In genomic region chr2:113755690-113756063, GRCh38 we compare ENCODE assay signal across 7 cellular contexts. TPM values are rescaled to one million over a fixed set of nuclear protein-coding genes. Genes with fewer than 3 reads are reported as not detected.
DNase-seq lines count a peak whose midpoint lies in the region; ATAC-seq, FAIRE-seq and TF ChIP-seq lines count a peak whose summit lies in the region.

No MANE protein-coding gene starts in this region.

- H3K4me3 ChIP-seq in GM12865 (ENCODE audit: low read depth, low read length), result peak overlapping the region; percentile 95
- peak overlapping the region; percentile 97 for H3K4me3 ChIP-seq in GM12878

- peak overlapping the region; percentile 90 for H3K27ac ChIP-seq in GM12878 (ENCODE audit: control insufficient read depth, insufficient read depth)
- peak overlapping the region; percentile 93 for H3K27ac ChIP-seq in layer of hippocampus (ENCODE audit: low read depth, low read length)
- H3K27ac ChIP-seq in temporal lobe (ENCODE audit: low read depth, low read length), result peak overlapping the region; percentile 82

- H3K27me3 ChIP-seq in GM12878 (replicated peaks in 1 of 2; ENCODE audit: control insufficient read depth in 2 of 2, insufficient read depth in 2 of 2, low read length in 1 of 2), result no peaks in the 10 kb centered on the region
- no peaks in the 10 kb centered on the region for H3K27me3 ChIP-seq in layer of hippocampus (ENCODE audit: control insufficient read depth, insufficient read depth, low read length)

- SMC1A ChIA-PET in GM12878 (lab: Charles Lee; ENCODE audit: uncharacterized antibody, unreplicated experiment), result interaction anchor here (0.6 to 2.6 kb wide), 9 partner anchors 11 to 211 kb away, joined by 3 to 10 read pairs (median 4); no protein-coding TSS in a partner anchor

- no peak for TF ChIP-seq EP300 in GM12878 (IDR thresholded peaks at IDR 0.05; ENCODE audit: borderline replicate concordance in 1 of 2, control insufficient read depth in 1 of 2, low read depth in 2 of 2, low read length in 2 of 2)

- H3K9ac ChIP-seq in GM12878 (ENCODE audit: control insufficient read depth, insufficient read depth, low read length), result peak overlapping the region; percentile 83

- no peak for DNase-seq in GM12865 (ENCODE audit: low read depth)
- DNase-seq in M059J (ENCODE audit: low read depth), result peak; percentile 37
- DNase-seq in GM12878 (ENCODE audit: low read depth, low spot score), result peak; percentile 13

- POLR2A ChIA-PET in GM12878 (lab: Charles Lee), result interaction anchor here (0.5 to 2.2 kb wide), 7 partner anchors 22 to 144 kb away, joined by 3 to 14 read pairs (median 5); no protein-coding TSS in a partner anchor

- H3K9me3 ChIP-seq in GM12878 (replicated peaks; ENCODE audit: control insufficient read depth, insufficient read depth, low read length), result no peaks in the 10 kb centered on the region

- FAIRE-seq in GM12878 (lab: Jason Lieb, UNC), result no peak

- TF ChIP-seq CTCF in GM12865 (IDR thresholded peaks at IDR 0.05; ENCODE audit: insufficient read depth, low read depth, low read length, missing control alignments) (no peak), GM12878 (IDR thresholded peaks at IDR 0.05 in 2 of 3, conservative IDR thresholded peaks at IDR 0.05 in 1 of 3; ENCODE audit: control insufficient read depth in 2 of 3, extremely low read depth in 1 of 3, insufficient read depth in 1 of 3, low read depth in 3 of 3, low read length in 3 of 3) (no peak)

- H3K36me3 ChIP-seq in GM12878 (ENCODE audit: control insufficient read depth in 2 of 2, insufficient read depth in 2 of 2, low read length in 1 of 2), result no peaks in the 10 kb centered on the region; a peak in 1 of 4 replicates

- peak; percentile 28 for ATAC-seq in GM12878
- ATAC-seq in GM18868 (IDR thresholded peaks at IDR 0.05; ENCODE audit: unreplicated experiment), result no peak
- no peak for ATAC-seq in HG02840 (IDR thresholded peaks at IDR 0.05; ENCODE audit: low FRiP score, unreplicated experiment)

- WGBS in GM12878 (ENCODE audit: insufficient coverage, insufficient replicate concordance, low lambda C conversion rate, missing lambda C conversion rate), result 3% methylated on average over 9 of the region's 9 CpGs

- no peak for TF ChIP-seq POLR2A in GM12878 (IDR thresholded peaks at IDR 0.05; ENCODE audit: low read depth, low read length)

- no peak for TF ChIP-seq RAD21 in GM12878 (IDR thresholded peaks at IDR 0.05; ENCODE audit: insufficient read depth, low read depth, low read length)

- BruUV-seq in GM12878 (replicated peaks; lab: Mats Ljungman, UMichigan), result no TSS peak

- intact Hi-C loops in GM12878 (cut with micrococcal nuclease; ENCODE audit: unreplicated experiment), result loop anchor here (1.0 to 10.0 kb wide), 4 partner anchors 35 to 219 kb away; no protein-coding TSS in a partner anchor

- H3K4me2 ChIP-seq in GM12878 (ENCODE audit: control insufficient read depth, insufficient read depth), result peak overlapping the region; percentile 72

- H2AFZ ChIP-seq in GM12878 (ENCODE audit: control insufficient read depth, low read depth, low read length), result peak overlapping the region; percentile 99

- RAD21 ChIA-PET in GM12878 (lab: Charles Lee; ENCODE audit: unreplicated experiment), result interaction anchor here (1.2 to 1.9 kb wide), 8 partner anchors 26 to 141 kb away, joined by 3 to 19 read pairs (median 6); no protein-coding TSS in a partner anchor

- H3K4me1 ChIP-seq in GM12878 (ENCODE audit: control insufficient read depth, insufficient read depth, low read length), result no peaks in the 10 kb centered on the region

- in situ Hi-C loops in GM12878 (cut with MboI), result loop anchor here (5.0 kb wide), 1 partner anchor 132 kb away; no protein-coding TSS in a partner anchor

- CTCF ChIA-PET in GM12878 (lab: Yijun Ruan, JAX), result interaction anchor here (1.0 to 3.0 kb wide), 8 partner anchors 11 to 225 kb away, joined by 3 to 10 read pairs (median 4); no protein-coding TSS in a partner anchor

- H3K79me2 ChIP-seq in GM12878 (ENCODE audit: control insufficient read depth, insufficient read depth, low read length), result peaks cover 23% of the 10 kb centered on the region

- no peaks in the 10 kb centered on the region for H4K20me1 ChIP-seq in GM12878 (ENCODE audit: control insufficient read depth, insufficient read depth)

TF ChIP-seq in GM12878, 131 proteins besides CTCF, POLR2A, EP300 and RAD21:
- no peak for TF ChIP-seq ZNF207 (IDR thresholded peaks at IDR 0.05; ENCODE audit: borderline replicate concordance)
- no peak for TF ChIP-seq YY1 (IDR thresholded peaks at IDR 0.05; ENCODE audit: low read depth, low read length)
- no peak for TF ChIP-seq CHD4 (IDR thresholded peaks at IDR 0.05)

RNA-seq across cellular contexts. Expression of gene SLC35F5, which starts 0.8 kb away (rescaled TPM):
- 60.9 and 66.1 TPM in 2 replicates for total RNA-seq in M059J (2014; rRNA removed; shearing (Covaris generic))
- total RNA-seq in GM12878 (2013; cell fraction: nucleolus; rRNA removed), result 243 and 269 TPM in 2 replicates
- total RNA-seq in GM12878 (2014; rRNA removed) (23.0 and 32.3 TPM in 2 replicates), GM12878 (2014; rRNA removed; fragmentation: Illumina TruSeq; extraction: Trizol) (22.0 and 23.4 TPM in 2 replicates), GM12878 (2021) (16.4 and 17.3 TPM in 2 replicates), temporal lobe (100 TPM)
- 5.4 TPM for polyA plus RNA-seq in GM12878 (2011; ENCODE audit: low read depth)
- polyA plus RNA-seq in GM12878 (2011; rRNA removed) (31.3 and 47.9 TPM in 2 replicates), GM12878 (2014; fragmentation: Illumina TruSeq; extraction: Trizol) (15.4 and 24.9 TPM in 2 replicates), GM12878 (2014; fragmentation: Nextera tagmentation; extraction: Ambion mirVana) (1 to 10 TPM; 1.8 to 5.0 TPM), GM12878 (2014; rRNA removed) (10.9 and 15.8 TPM in 2 replicates), GM12878 (2016; fragmentation: Nextera tagmentation; extraction: Ambion mirVana) (10 to 100 TPM; 15.2 to 18.0 TPM)
- polyA plus RNA-seq in GM12878 (2011; cell fraction: cytosol; rRNA removed), result 11.7 and 13.2 TPM in 2 replicates
- polyA plus RNA-seq in GM12878 (2011; cell fraction: nucleus; rRNA removed), result 27.2 and 34.7 TPM in 2 replicates
- 7.7 and 11.9 TPM in 2 replicates for polyA plus RNA-seq in GM12878 (2012)
- 36.4 and 42.6 TPM in 2 replicates for polyA minus RNA-seq in GM12878 (2011; rRNA and poly(A)+ RNA removed)
- 14.2 and 16.1 TPM in 2 replicates for polyA minus RNA-seq in GM12878 (2011; cell fraction: cytosol; rRNA and poly(A)+ RNA removed)
- polyA minus RNA-seq in GM12878 (2011; cell fraction: nucleus; rRNA and poly(A)+ RNA removed), result 47.0 and 62.1 TPM in 2 replicates
